ENCODE assay signal across 22 cellular contexts in genomic region chr2:147227313-147227712, GRCh38.
DNase-seq lines count a peak whose midpoint lies in the region; ATAC-seq, FAIRE-seq and TF ChIP-seq lines count a peak whose summit lies in the region.
"Had no signal": no experiment of that assay in that cellular context is flagged by ENCODE, and none has a peak within 500 bp of the region (broad histone marks: within the 10 kb centered on the region; RNA-seq: fewer than 3 reads in every experiment).

No MANE protein-coding gene starts in this region.

- BruUV-seq in GM12878 (replicated peaks; lab: Mats Ljungman, UMichigan): no TSS peak

- no peaks in the 10 kb centered on the region for H3K9me3 ChIP-seq in H9 (ENCODE audit: control insufficient read depth, low read depth, low read length)
- peaks cover 5% of the 10 kb centered on the region; the same call in 2 of the 3 replicates for H3K9me3 ChIP-seq in GM12878 (replicated peaks; ENCODE audit: control insufficient read depth, insufficient read depth, low read length)
- no peaks in the 10 kb centered on the region for H3K9me3 ChIP-seq in smooth muscle cell (replicated peaks; ENCODE audit: low read depth)
- no peaks in the 10 kb centered on the region for H3K9me3 ChIP-seq in neuronal stem cell (replicated peaks in 1 of 2; ENCODE audit: control insufficient read depth in 2 of 2, insufficient read depth in 1 of 2, low read depth in 1 of 2, low read length in 2 of 2)
- H3K9me3 ChIP-seq: BLaER1 treated with 17β-estradiol and CSF1 and Interleukin-3, amounts not matched to agents 10 nM and 100 nM; Caco-2 had no signal

- no peak overlapping the region for H3K56ac ChIP-seq in H9 (ENCODE audit: insufficient read length, low read depth, low read length)

- ATAC-seq in GM12878: no peak
- ATAC-seq: CD8-positive, alpha-beta T cell had no signal

- H3K4me3 Mint-ChIP-seq in H9: no peak overlapping the region
- H3K4me3 Mint-ChIP-seq in mesothelial cell of epicardium: no peak overlapping the region
- H3K4me3 Mint-ChIP-seq: B cell; CD4-positive, alpha-beta T cell; CD8-positive, alpha-beta T cell had no signal

- H4K20me1 ChIP-seq in H9 (ENCODE audit: control insufficient read depth, insufficient read depth, insufficient read length): no peaks in the 10 kb centered on the region
- H4K20me1 ChIP-seq in GM12878 (ENCODE audit: control insufficient read depth, insufficient read depth): no peaks in the 10 kb centered on the region
- H4K20me1 ChIP-seq in smooth muscle cell (ENCODE audit: low read depth): no peaks in the 10 kb centered on the region
- H4K20me1 ChIP-seq: BLaER1 treated with 17β-estradiol and CSF1 and Interleukin-3, amounts not matched to agents 10 nM and 100 nM had no signal

- TF ChIP-seq RAD21 in GM12878 (IDR thresholded peaks at IDR 0.05; ENCODE audit: insufficient read depth, low read depth, low read length): no peak

- no peak overlapping the region for H2BK20ac ChIP-seq in H9 (ENCODE audit: low read depth, low read length, poor library complexity, severe bottlenecking)

- H3K23me2 ChIP-seq in H9 (ENCODE audit: insufficient read length, low read depth, low read length, poor library complexity, severe bottlenecking): no peaks in the 10 kb centered on the region

- TF ChIP-seq EP300 in GM12878 (IDR thresholded peaks at IDR 0.05; ENCODE audit: borderline replicate concordance in 1 of 2, control insufficient read depth in 1 of 2, low read depth in 2 of 2, low read length in 2 of 2): no peak

- RAD21 ChIA-PET in GM12878 (lab: Charles Lee; ENCODE audit: unreplicated experiment): no interaction called here

- H3K79me2 ChIP-seq in H9 (ENCODE audit: insufficient read depth, low read length) (no peaks in the 10 kb centered on the region), GM12878 (ENCODE audit: control insufficient read depth, insufficient read depth, low read length) (no peaks in the 10 kb centered on the region), smooth muscle cell (ENCODE audit: low read depth) (no peaks in the 10 kb centered on the region)

- H4K5ac ChIP-seq in H9 (ENCODE audit: insufficient read length, low read depth, low read length): no peak overlapping the region

- no peak overlapping the region for H2BK15ac ChIP-seq in H9 (ENCODE audit: low read depth, low read length)
- no peak overlapping the region for H2BK15ac ChIP-seq in neuronal stem cell (ENCODE audit: low read length)

- CTCF ChIA-PET in GM12878 (lab: Yijun Ruan, JAX): no interaction called here

- H3K27me3 ChIP-seq in H9 (ENCODE audit: insufficient read depth, low read length) (no peaks in the 10 kb centered on the region), GM12878 (replicated peaks in 1 of 2; ENCODE audit: control insufficient read depth in 2 of 2, insufficient read depth in 2 of 2, low read length in 1 of 2) (no peaks in the 10 kb centered on the region), smooth muscle cell (ENCODE audit: low read depth) (no peaks in the 10 kb centered on the region), neuronal stem cell (ENCODE audit: control insufficient read depth in 3 of 3, insufficient read depth in 3 of 3, low read depth in 1 of 3, low read length in 3 of 3) (no peaks in the 10 kb centered on the region)
- H3K27me3 ChIP-seq: BLaER1 treated with 17β-estradiol and CSF1 and Interleukin-3, amounts not matched to agents 10 nM and 100 nM had no signal

- H3K27me3 Mint-ChIP-seq in H9 (ENCODE audit: low read depth): no peaks in the 10 kb centered on the region; the same call in 1 of the 2 replicates
- H3K27me3 Mint-ChIP-seq in mesothelial cell of epicardium (ENCODE audit: low read depth): no peaks in the 10 kb centered on the region
- H3K27me3 Mint-ChIP-seq: B cell; CD4-positive, alpha-beta T cell had no signal

- H2BK5ac ChIP-seq in H9 (ENCODE audit: insufficient read length, low read length): no peak overlapping the region
- no peak overlapping the region for H2BK5ac ChIP-seq in neuronal stem cell (ENCODE audit: low read length)

- H3K23ac ChIP-seq in H9 (ENCODE audit: insufficient read length, low read depth, low read length) (no peak overlapping the region), neuronal stem cell (ENCODE audit: low read depth, low read length, poor library complexity) (no peak overlapping the region)

- TF ChIP-seq CTCF in H9 (conservative IDR thresholded peaks at IDR 0.05) (no peak), GM12878 (IDR thresholded peaks at IDR 0.05 in 2 of 3, conservative IDR thresholded peaks at IDR 0.05 in 1 of 3; ENCODE audit: control insufficient read depth in 2 of 3, extremely low read depth in 1 of 3, insufficient read depth in 1 of 3, low read depth in 3 of 3, low read length in 3 of 3) (no peak), mesothelial cell of epicardium (IDR thresholded peaks at IDR 0.05; ENCODE audit: unreplicated experiment) (no peak), smooth muscle cell (IDR thresholded peaks at IDR 0.05; ENCODE audit: borderline replicate concordance, insufficient read depth, poor library complexity, severe bottlenecking) (no peak)

- no peaks in the 10 kb centered on the region for H3K36me3 ChIP-seq in GM12878 (ENCODE audit: control insufficient read depth in 2 of 2, insufficient read depth in 2 of 2, low read length in 1 of 2)
- H3K36me3 ChIP-seq in smooth muscle cell (ENCODE audit: low read depth): no peaks in the 10 kb centered on the region
- H3K36me3 ChIP-seq in neuronal stem cell (replicated peaks in 1 of 2; ENCODE audit: control insufficient read depth in 2 of 2, insufficient read depth in 2 of 2, low read length in 2 of 2): no peaks in the 10 kb centered on the region
- H3K36me3 ChIP-seq: BLaER1 treated with 17β-estradiol and CSF1 and Interleukin-3, amounts not matched to agents 10 nM and 100 nM had no signal

- H4K91ac ChIP-seq in H9 (ENCODE audit: insufficient read length, low read depth, low read length): no peak overlapping the region
- no peak overlapping the region for H4K91ac ChIP-seq in neuronal stem cell (ENCODE audit: low read depth, low read length, poor library complexity)

- H3K36me3 Mint-ChIP-seq in H9 (ENCODE audit: insufficient read depth in 1 of 3, low read depth in 3 of 3) (peaks cover 0 to 5% (median 0%) of the 10 kb centered on the region in 3 experiments; a peak in 1 of 7 replicates), mesothelial cell of epicardium (no peaks in the 10 kb centered on the region)
- H3K36me3 Mint-ChIP-seq: CD8-positive, alpha-beta T cell had no signal

- H3K18ac ChIP-seq in H9 (ENCODE audit: insufficient read length, low read depth, low read length) (no peak overlapping the region), neuronal stem cell (ENCODE audit: low read length) (no peak overlapping the region)

- SMC1A ChIA-PET in GM12878 (lab: Charles Lee; ENCODE audit: uncharacterized antibody, unreplicated experiment): interaction anchor here (1.9 kb wide), 1 partner anchor 47 kb away, joined by 4 read pairs; no protein-coding TSS in a partner anchor

- H3K27ac ChIP-seq in H9 (ENCODE audit: insufficient read length, low read depth, low read length) (no peak overlapping the region), GM12878 (ENCODE audit: control insufficient read depth, insufficient read depth) (no peak overlapping the region), smooth muscle cell (ENCODE audit: low read depth) (no peak overlapping the region), neuronal stem cell (replicated peaks; ENCODE audit: low read length) (no peak overlapping the region)
- H3K27ac ChIP-seq: BLaER1 treated with 17β-estradiol and CSF1 and Interleukin-3, amounts not matched to agents 10 nM and 100 nM; C4-2B had no signal

- H4K8ac ChIP-seq in H9 (replicated peaks; ENCODE audit: insufficient read length, low read depth, low read length) (no peak overlapping the region), neuronal stem cell (ENCODE audit: low read depth, low read length) (no peak overlapping the region)

- H2BK12ac ChIP-seq in H9 (ENCODE audit: insufficient read length, low read depth, low read length) (no peak overlapping the region), neuronal stem cell (ENCODE audit: low read length) (no peak overlapping the region)

- POLR2A ChIA-PET in GM12878 (lab: Charles Lee): no interaction called here

- H2BK120ac ChIP-seq in H9 (ENCODE audit: low read depth, low read length, poor library complexity, severe bottlenecking) (no peak overlapping the region), neuronal stem cell (ENCODE audit: low read depth, low read length) (no peak overlapping the region)

- H3K4me2 ChIP-seq in H9 (ENCODE audit: insufficient read depth, insufficient read length, low read length) (no peak overlapping the region), GM12878 (ENCODE audit: control insufficient read depth, insufficient read depth) (no peak overlapping the region), smooth muscle cell (no peak overlapping the region), neuronal stem cell (ENCODE audit: insufficient read depth, low read length, poor library complexity, severe bottlenecking) (no peak overlapping the region)
- H3K4me2 ChIP-seq: BLaER1 treated with 17β-estradiol and CSF1 and Interleukin-3, amounts not matched to agents 10 nM and 100 nM had no signal

- no peaks in the 10 kb centered on the region for H3F3A ChIP-seq in smooth muscle cell (ENCODE audit: low read depth)

- H3K4me1 ChIP-seq in H9 (ENCODE audit: insufficient read depth, low read length) (no peaks in the 10 kb centered on the region), GM12878 (ENCODE audit: control insufficient read depth, insufficient read depth, low read length) (peaks cover 15% of the 10 kb centered on the region), smooth muscle cell (ENCODE audit: low read depth) (no peaks in the 10 kb centered on the region), neuronal stem cell (ENCODE audit: control insufficient read depth in 2 of 2, insufficient read depth in 1 of 2, low read depth in 1 of 2, low read length in 2 of 2) (peaks cover 2% of the 10 kb centered on the region in 2 donors)
- H3K4me1 ChIP-seq: BLaER1 treated with 17β-estradiol and CSF1 and Interleukin-3, amounts not matched to agents 10 nM and 100 nM; Caco-2 had no signal

- H3K4ac ChIP-seq in H9 (ENCODE audit: low read depth, low read length) (no peak overlapping the region), neuronal stem cell (ENCODE audit: low read length) (no peak overlapping the region)

- TF ChIP-seq POLR2A in GM12878 (IDR thresholded peaks at IDR 0.05; ENCODE audit: low read depth, low read length): no peak

- FAIRE-seq in GM12878 (lab: Jason Lieb, UNC): no peak
- FAIRE-seq: A204.1, D721Med, G401.6 had no signal

- H2AK5ac ChIP-seq in H9 (ENCODE audit: insufficient read length, low read length) (no peak overlapping the region), neuronal stem cell (ENCODE audit: low read depth, low read length) (no peak overlapping the region)

- peaks cover 15 to 19% of the 10 kb centered on the region in 2 experiments for H3K4me1 Mint-ChIP-seq in H9
- H3K4me1 Mint-ChIP-seq in mesothelial cell of epicardium: peaks cover 18% of the 10 kb centered on the region
- H3K4me1 Mint-ChIP-seq: B cell had no signal

- H3K9ac ChIP-seq in H9 (ENCODE audit: extremely low read depth, insufficient read length, low read length) (no peak overlapping the region), GM12878 (ENCODE audit: control insufficient read depth, insufficient read depth, low read length) (no peak overlapping the region), smooth muscle cell (ENCODE audit: low read depth) (no peak overlapping the region), neuronal stem cell (ENCODE audit: low read depth, low read length, poor library complexity) (no peak overlapping the region)
- H3K9ac ChIP-seq: BLaER1 treated with 17β-estradiol and CSF1 and Interleukin-3, amounts not matched to agents 10 nM and 100 nM had no signal

- H3K79me1 ChIP-seq in H9 (ENCODE audit: insufficient read depth, low read depth, low read length, poor library complexity, severe bottlenecking) (no peaks in the 10 kb centered on the region), neuronal stem cell (ENCODE audit: low read depth, low read length) (no peaks in the 10 kb centered on the region)

- H2AFZ ChIP-seq in H9 (ENCODE audit: low read length): no peak overlapping the region
- H2AFZ ChIP-seq in GM12878 (ENCODE audit: control insufficient read depth, low read depth, low read length): no peak overlapping the region
- H2AFZ ChIP-seq in smooth muscle cell (ENCODE audit: low read depth): peak overlapping the region; percentile 27
- no peak overlapping the region for H2AFZ ChIP-seq in neuronal stem cell (ENCODE audit: low read length)

- in situ Hi-C loops in GM12878 (cut with MboI): no loop called here

- H3K4me3 ChIP-seq in GM12878 (no peak overlapping the region), smooth muscle cell (no peak overlapping the region), neuronal stem cell (ENCODE audit: low read length in 2 of 2) (no peak overlapping the region)
- H3K4me3 ChIP-seq: BLaER1 treated with 17β-estradiol and CSF1 and Interleukin-3, amounts not matched to agents 10 nM and 100 nM had no signal

- no peak overlapping the region for H3T11ph ChIP-seq in H9 (ENCODE audit: low read length)

- no CpG with 5 or more reads among the region's 2 CpGs for WGBS in H9 (ENCODE audit: extremely low coverage, insufficient read length, low lambda C conversion rate)
- 92% methylated on average over 2 of the region's 2 CpGs for WGBS in GM12878 (ENCODE audit: insufficient coverage, insufficient replicate concordance, low lambda C conversion rate, missing lambda C conversion rate)
- WGBS in smooth muscle cell (ENCODE audit: low lambda C conversion rate): 76% methylated on average over 2 of the region's 2 CpGs
- no CpG with 5 or more reads among the region's 2 CpGs for WGBS in neuronal stem cell (ENCODE audit: extremely low coverage in 2 of 2, insufficient read length in 2 of 2, insufficient replicate concordance in 1 of 2), 2 donors

- H3K9me3 Mint-ChIP-seq in H9 (peaks cover 0 to 2% of the 10 kb centered on the region in 2 experiments; a peak in 1 of 5 replicates), mesothelial cell of epicardium (peaks cover 6% of the 10 kb centered on the region)
- H3K9me3 Mint-ChIP-seq: CD4-positive, alpha-beta T cell; CD8-positive, alpha-beta T cell had no signal

- intact Hi-C loops in GM12878 (cut with micrococcal nuclease; ENCODE audit: unreplicated experiment): no loop called here

- H3K14ac ChIP-seq in H9 (ENCODE audit: insufficient read depth, low read length) (no peak overlapping the region), neuronal stem cell (ENCODE audit: low read length) (no peak overlapping the region)

- H3K27ac Mint-ChIP-seq in H9 (peak overlapping the region in 2 of 3 experiments; percentile 37 to 67; a peak in 2 of 7 replicates), mesothelial cell of epicardium (peak overlapping the region; percentile 21)
- H3K27ac Mint-ChIP-seq: B cell; CD4-positive, alpha-beta T cell; CD8-positive, alpha-beta T cell had no signal

- DNase-seq in H9 (no peak), GM12878 (ENCODE audit: low read depth, low spot score) (no peak), mesothelial cell of epicardium (ENCODE audit: low spot score in 2 of 2, unreplicated experiment in 2 of 2) (no peak), smooth muscle cell (lab: John Stamatoyannopoulos, UW; ENCODE audit: unreplicated experiment) (no peak), NCI-H446 (lab: John Stamatoyannopoulos, UW) (no peak), nucleus accumbens (lab: John Stamatoyannopoulos, UW) (no peak), neuronal stem cell (ENCODE audit: low spot score) (no peak), AML-193 (lab: John Stamatoyannopoulos, UW) (no peak)
- DNase-seq: 8988T; ACHN; Caco-2; Calu3; CD4-positive, alpha-beta T cell; CD8-positive, alpha-beta T cell; DMS79 treated with DMSO at 0.1 percent for 48 hours; GF-D8 had no signal
